In the genomic region with DNA sequence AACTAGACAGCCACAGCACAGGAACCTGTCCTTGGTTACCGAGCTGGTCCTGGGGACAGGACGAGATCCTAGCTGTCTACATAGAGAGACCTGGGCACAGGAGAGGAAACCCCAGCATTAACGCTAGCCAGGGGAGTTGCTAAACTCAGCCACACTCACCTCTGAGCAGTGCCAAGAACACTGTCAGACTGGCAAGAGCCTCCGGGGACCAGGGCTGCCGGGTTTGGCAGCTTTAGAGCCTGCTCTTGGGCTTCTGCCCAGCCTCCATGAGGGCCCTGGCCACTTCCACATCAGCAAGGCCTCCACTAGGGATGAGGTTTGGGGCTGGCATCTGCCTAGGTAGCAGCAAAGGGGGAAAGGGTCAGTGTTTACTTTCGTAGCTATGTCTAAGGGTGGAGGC, we compare ENCODE assay signal across 1 cellular context.
TF ChIP-seq lines count a peak whose summit lies in the region.

No MANE protein-coding gene starts in this region.

TF ChIP-seq in IMR-90, 13 proteins besides CTCF, POLR2A, EP300 and RAD21:
- TF ChIP-seq CHD1 (IDR thresholded peaks at IDR 0.05; ENCODE audit: low read depth, low read length) (no peak), CEBPB (IDR thresholded peaks at IDR 0.05; ENCODE audit: low read depth, low read length) (no peak), RFX5 (IDR thresholded peaks at IDR 0.05; ENCODE audit: low read depth, low read length) (no peak), FOS (IDR thresholded peaks at IDR 0.05; ENCODE audit: low read depth, low read length) (no peak), SMC3 (IDR thresholded peaks at IDR 0.05; ENCODE audit: low read depth, low read length) (no peak), NFE2L2 (IDR thresholded peaks at IDR 0.05; ENCODE audit: low read depth, low read length) (no peak), BHLHE40 (IDR thresholded peaks at IDR 0.05; ENCODE audit: low read depth, low read length) (no peak), MAFK (IDR thresholded peaks at IDR 0.05; ENCODE audit: low read depth, low read length) (no peak), RCOR1 (IDR thresholded peaks at IDR 0.05; ENCODE audit: insufficient replicate concordance, low read length) (no peak), MAZ (IDR thresholded peaks at IDR 0.05; ENCODE audit: borderline replicate concordance, low read depth, low read length) (no peak), MXI1 (IDR thresholded peaks at IDR 0.05; ENCODE audit: borderline replicate concordance, low read depth, low read length) (no peak)
- TF ChIP-seq, protein P1, sequence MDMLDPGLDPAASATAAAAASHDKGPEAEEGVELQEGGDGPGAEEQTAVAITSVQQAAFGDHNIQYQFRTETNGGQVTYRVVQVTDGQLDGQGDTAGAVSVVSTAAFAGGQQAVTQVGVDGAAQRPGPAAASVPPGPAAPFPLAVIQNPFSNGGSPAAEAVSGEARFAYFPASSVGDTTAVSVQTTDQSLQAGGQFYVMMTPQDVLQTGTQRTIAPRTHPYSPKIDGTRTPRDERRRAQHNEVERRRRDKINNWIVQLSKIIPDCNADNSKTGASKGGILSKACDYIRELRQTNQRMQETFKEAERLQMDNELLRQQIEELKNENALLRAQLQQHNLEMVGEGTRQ (IDR thresholded peaks at IDR 0.05; ENCODE audit: low read depth, low read length), result no peak
- TF ChIP-seq, protein P2, sequence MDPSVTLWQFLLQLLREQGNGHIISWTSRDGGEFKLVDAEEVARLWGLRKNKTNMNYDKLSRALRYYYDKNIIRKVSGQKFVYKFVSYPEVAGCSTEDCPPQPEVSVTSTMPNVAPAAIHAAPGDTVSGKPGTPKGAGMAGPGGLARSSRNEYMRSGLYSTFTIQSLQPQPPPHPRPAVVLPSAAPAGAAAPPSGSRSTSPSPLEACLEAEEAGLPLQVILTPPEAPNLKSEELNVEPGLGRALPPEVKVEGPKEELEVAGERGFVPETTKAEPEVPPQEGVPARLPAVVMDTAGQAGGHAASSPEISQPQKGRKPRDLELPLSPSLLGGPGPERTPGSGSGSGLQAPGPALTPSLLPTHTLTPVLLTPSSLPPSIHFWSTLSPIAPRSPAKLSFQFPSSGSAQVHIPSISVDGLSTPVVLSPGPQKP (IDR thresholded peaks at IDR 0.05; ENCODE audit: borderline replicate concordance, low read depth, low read length), result no peak
